In genomic region chr13:49494645-49495044, GRCh38 we compare ENCODE assay signal across 8 cellular contexts. TPM values are rescaled to one million over a fixed set of nuclear protein-coding genes. Genes with fewer than 3 reads are reported as not detected.
DNase-seq lines count a peak whose midpoint lies in the region; ATAC-seq, FAIRE-seq and TF ChIP-seq lines count a peak whose summit lies in the region.

No MANE protein-coding gene starts in this region.

- H3K27ac ChIP-seq in keratinocyte (ENCODE audit: control insufficient read depth, insufficient read depth, low read length) = peak overlapping the region; percentile 77

- peak overlapping the region; percentile 99 for H3K27ac Mint-ChIP-seq in activated T-cell treated with anti-CD3 and anti-CD28 coated beads, Interleukin-2, amount 50 U/mL, for 72 hours
- no peak overlapping the region for H3K27ac Mint-ChIP-seq in WTC11
- no peak overlapping the region for H3K27ac Mint-ChIP-seq in type B pancreatic cell

- DNase-seq in activated T-cell treated with anti-CD3 and anti-CD28 coated beads, Interleukin-2, amount 50 U/mL, for 72 hours = no peak
- no peak for DNase-seq in activated T-cell treated with anti-CD3 and anti-CD28 coated beads, Interleukin-2, amount 50 U/mL, for 48 hours
- DNase-seq in WTC11 (ENCODE audit: low spot score) = no peak
- DNase-seq in keratinocyte (ENCODE audit: low read depth, low spot score) = no peak
- DNase-seq in type B pancreatic cell (ENCODE audit: extremely low spot score, unreplicated experiment) = no peak
- DNase-seq in SK-N-DZ (ENCODE audit: low spot score) = no peak
- DNase-seq in epidermal melanocyte (ENCODE audit: insufficient read length, low spot score) = no peak
- no peak for DNase-seq in HCEC 1CT

- no peak for ATAC-seq in activated T-cell treated with anti-CD3 and anti-CD28 coated beads, Interleukin-2, amount 50 U/mL, for 72 hours (replicated peaks in 1 of 2)
- no peak for ATAC-seq in WTC11

- no peaks in the 10 kb centered on the region for H3K27me3 ChIP-seq in keratinocyte (ENCODE audit: control insufficient read depth, extremely low read depth, insufficient read depth, low read length)

- H3K4me1 ChIP-seq in keratinocyte (ENCODE audit: control insufficient read depth, extremely low read depth, insufficient read depth, low read length) = peaks cover 18% of the 10 kb centered on the region

- POLR2A ChIA-PET in WTC11 (lab: Charles Lee) = interaction anchor here (0.7 to 1.3 kb wide), 2 partner anchors 51 to 874 kb away, joined by 5 read pairs; partner anchors contain the start of genes CAB39L and SETDB2

- peak overlapping the region; percentile 49 for H2AFZ ChIP-seq in keratinocyte (ENCODE audit: control insufficient read depth, low read length)

- peak overlapping the region; percentile 79 for H3K9ac ChIP-seq in keratinocyte (ENCODE audit: control insufficient read depth, extremely low read depth, insufficient read depth, low read length)

- H4K20me1 ChIP-seq in keratinocyte (ENCODE audit: control insufficient read depth, extremely low read depth, insufficient read depth, low read length) = no peaks in the 10 kb centered on the region

- H3K9me3 Mint-ChIP-seq in activated T-cell treated with anti-CD3 and anti-CD28 coated beads, Interleukin-2, amount 50 U/mL, for 72 hours = peaks cover 0 to 5% of the 10 kb centered on the region in 2 donors
- H3K9me3 Mint-ChIP-seq in WTC11 (no peaks in the 10 kb centered on the region), type B pancreatic cell (no peaks in the 10 kb centered on the region)

- H3K27me3 Mint-ChIP-seq in activated T-cell treated with anti-CD3 and anti-CD28 coated beads, Interleukin-2, amount 50 U/mL, for 72 hours (ENCODE audit: low read depth) = no peaks in the 10 kb centered on the region
- no peaks in the 10 kb centered on the region for H3K27me3 Mint-ChIP-seq in WTC11 (ENCODE audit: low read depth)
- H3K27me3 Mint-ChIP-seq in type B pancreatic cell = no peaks in the 10 kb centered on the region

- H3K4me3 ChIP-seq in keratinocyte (ENCODE audit: control insufficient read depth in 2 of 3, extremely low read depth in 1 of 3, insufficient read depth in 2 of 3, low read depth in 1 of 3, low read length in 3 of 3) = peak overlapping the region; percentile 46 to 72 (median 70)

- peaks cover 49% of the 10 kb centered on the region for H3K4me1 Mint-ChIP-seq in activated T-cell treated with anti-CD3 and anti-CD28 coated beads, Interleukin-2, amount 50 U/mL, for 72 hours (ENCODE audit: low read depth)
- H3K4me1 Mint-ChIP-seq in WTC11 (peaks cover 3% of the 10 kb centered on the region; the same call in 1 of the 2 replicates), type B pancreatic cell (ENCODE audit: unreplicated experiment) (no peaks in the 10 kb centered on the region)

- peak overlapping the region; percentile 90 for H3K4me2 ChIP-seq in keratinocyte (ENCODE audit: control insufficient read depth, extremely low read depth, insufficient read depth, low read depth, low read length)

- H3K9me3 ChIP-seq in keratinocyte (ENCODE audit: control insufficient read depth, low read depth, low read length) = no peaks in the 10 kb centered on the region

- peaks cover 20 to 23% of the 10 kb centered on the region in 2 donors for H3K36me3 Mint-ChIP-seq in activated T-cell treated with anti-CD3 and anti-CD28 coated beads, Interleukin-2, amount 50 U/mL, for 72 hours (ENCODE audit: insufficient read depth in 2 of 2)
- H3K36me3 Mint-ChIP-seq in WTC11 = no peaks in the 10 kb centered on the region
- peaks cover 7% of the 10 kb centered on the region for H3K36me3 Mint-ChIP-seq in type B pancreatic cell

- H3K9me1 ChIP-seq in keratinocyte (ENCODE audit: control insufficient read depth, extremely low read depth, insufficient read depth, low read length) = no peaks in the 10 kb centered on the region

- H3K36me3 ChIP-seq in keratinocyte (ENCODE audit: control insufficient read depth in 2 of 2, extremely low read depth in 1 of 2, insufficient read depth in 2 of 2, low read length in 2 of 2) = peaks cover 0 to 2% of the 10 kb centered on the region in 2 experiments

- CTCF ChIA-PET in WTC11 (lab: Charles Lee) = no interaction called here

- H3K79me2 ChIP-seq in keratinocyte (ENCODE audit: control insufficient read depth, insufficient read depth, low read length) = no peaks in the 10 kb centered on the region

- TF ChIP-seq CTCF in WTC11 (IDR thresholded peaks at IDR 0.05) (no peak), keratinocyte (optimal IDR thresholded peaks at IDR 0.05 in 1 of 3, IDR thresholded peaks at IDR 0.05 in 1 of 3, conservative IDR thresholded peaks at IDR 0.05 in 1 of 3; ENCODE audit: extremely low read depth in 1 of 3, insufficient read depth in 2 of 3, low read length in 3 of 3) (no peak), type B pancreatic cell (conservative IDR thresholded peaks at IDR 0.05) (no peak)

- dilution Hi-C loops in keratinocyte (cut with MboI; ENCODE audit: extremely low pct_ligation_motif_present, low sequenced_read_pairs) = no loop called here

- no peak for FAIRE-seq in keratinocyte (lab: Jason Lieb, UNC)

- peak overlapping the region; percentile 94 to 96 for H3K4me3 Mint-ChIP-seq in activated T-cell treated with anti-CD3 and anti-CD28 coated beads, Interleukin-2, amount 50 U/mL, for 72 hours
- H3K4me3 Mint-ChIP-seq in WTC11 (peak overlapping the region; percentile 89), type B pancreatic cell (peak overlapping the region; percentile 92)

TF ChIP-seq in WTC11, 78 proteins besides CTCF, POLR2A, EP300 and RAD21 (continues in another document):
- TF ChIP-seq NR3C1 (CRISPR knock-in tag; conservative IDR thresholded peaks at IDR 0.05; ENCODE audit: low read depth) (no peak), ZSCAN18 (CRISPR knock-in tag; IDR thresholded peaks at IDR 0.05) (no peak), SOX15 (CRISPR knock-in tag; IDR thresholded peaks at IDR 0.05) (no peak)

RNA-seq across cellular contexts. Expression of gene PHF11, which starts 1.1 kb away (rescaled TPM):
- total RNA-seq in activated T-cell treated with anti-CD3 and anti-CD28 coated beads, Interleukin-2, amount 50 U/mL, for 72 hours = 100 to 1,000 TPM in 1 of 2 donors, 10 to 100 TPM in 1; 98.9 to 145 TPM
- total RNA-seq in WTC11 (2021) (9.3 to 11.9 TPM (median 10.8 TPM) in 3 replicates), type B pancreatic cell (ENCODE audit: low replicate concordance) (18.9 and 20.7 TPM in 2 replicates)
- 18.0 to 32.9 TPM (median 20.0 TPM) in 3 replicates for polyA plus RNA-seq in keratinocyte
- 39.1 TPM for polyA plus RNA-seq in keratinocyte (2011; ENCODE audit: low read depth)
- 14.8 and 32.7 TPM in 2 replicates for polyA plus RNA-seq in keratinocyte (2011; cell fraction: cytosol; rRNA removed)
- polyA plus RNA-seq in keratinocyte (2011; cell fraction: nucleus; rRNA removed) = 33.2 and 39.0 TPM in 2 replicates
- polyA plus RNA-seq in keratinocyte (2012; ENCODE audit: low replicate concordance) = 17.5 and 25.6 TPM in 2 replicates
- 7.8 to 18.1 TPM (median 12.6 TPM) in 3 replicates for polyA minus RNA-seq in keratinocyte
- polyA minus RNA-seq in keratinocyte (2011; cell fraction: cytosol; rRNA and poly(A)+ RNA removed) = 7.9 TPM
- 5.7 and 8.0 TPM in 2 replicates for polyA minus RNA-seq in keratinocyte (2011; cell fraction: nucleus; rRNA and poly(A)+ RNA removed)
- not detected in 2 replicates for polyA plus RNA-seq in SK-N-DZ (2014; cell fraction: cytosol; rRNA removed)
- polyA plus RNA-seq in SK-N-DZ (2014; cell fraction: nucleus; rRNA removed) = 0.45 TPM in 1 of 2 replicates, not detected in the other

RNA-seq across cellular contexts. Expression of gene SETDB2, which starts 50.6 kb away (rescaled TPM):
- total RNA-seq in activated T-cell treated with anti-CD3 and anti-CD28 coated beads, Interleukin-2, amount 50 U/mL, for 72 hours = 10 to 100 TPM; 20.5 to 21.3 TPM
- 5.4 to 5.9 TPM (median 5.9 TPM) in 3 replicates for total RNA-seq in WTC11 (2021)
- 2.5 to 5.6 TPM (median 3.4 TPM) in 3 replicates for polyA plus RNA-seq in keratinocyte
- polyA plus RNA-seq in keratinocyte (2011; ENCODE audit: low read depth) = 2.2 TPM
- polyA plus RNA-seq in keratinocyte (2011; cell fraction: cytosol; rRNA removed) = 2.3 and 4.7 TPM in 2 replicates
- polyA plus RNA-seq in keratinocyte (2011; cell fraction: nucleus; rRNA removed) = 4.7 and 6.7 TPM in 2 replicates
- 2.3 and 3.6 TPM in 2 replicates for polyA plus RNA-seq in keratinocyte (2012; ENCODE audit: low replicate concordance)
- polyA minus RNA-seq in keratinocyte = 0.66 to 4.9 TPM (median 1.3 TPM) in 3 replicates
- 0.96 TPM for polyA minus RNA-seq in keratinocyte (2011; cell fraction: cytosol; rRNA and poly(A)+ RNA removed)
- 2.2 and 5.4 TPM in 2 replicates for polyA minus RNA-seq in keratinocyte (2011; cell fraction: nucleus; rRNA and poly(A)+ RNA removed)
- total RNA-seq in type B pancreatic cell (ENCODE audit: low replicate concordance) = 8.2 and 11.8 TPM in 2 replicates
- polyA plus RNA-seq in SK-N-DZ (2014; cell fraction: cytosol; rRNA removed) = 3.7 and 4.2 TPM in 2 replicates
- polyA plus RNA-seq in SK-N-DZ (2014; cell fraction: nucleus; rRNA removed) = 7.4 and 7.6 TPM in 2 replicates

RNA-seq across cellular contexts. Expression of gene CAB39L, which starts 50.8 kb away (rescaled TPM):
- total RNA-seq in activated T-cell treated with anti-CD3 and anti-CD28 coated beads, Interleukin-2, amount 50 U/mL, for 72 hours = 1 to 10 TPM; 4.4 to 10.0 TPM
- 3.3 to 4.6 TPM (median 4.2 TPM) in 3 replicates for total RNA-seq in WTC11 (2021)
- 8.0 to 10.1 TPM (median 8.6 TPM) in 3 replicates for polyA plus RNA-seq in keratinocyte
- polyA plus RNA-seq in keratinocyte (2011; ENCODE audit: low read depth) = 7.1 TPM
- 8.6 and 14.4 TPM in 2 replicates for polyA plus RNA-seq in keratinocyte (2011; cell fraction: cytosol; rRNA removed)
- polyA plus RNA-seq in keratinocyte (2011; cell fraction: nucleus; rRNA removed) = 5.9 and 6.8 TPM in 2 replicates
- polyA plus RNA-seq in keratinocyte (2012; ENCODE audit: low replicate concordance) = 6.7 and 6.9 TPM in 2 replicates
- 6.0 to 10.8 TPM (median 8.1 TPM) in 3 replicates for polyA minus RNA-seq in keratinocyte
- polyA minus RNA-seq in keratinocyte (2011; cell fraction: cytosol; rRNA and poly(A)+ RNA removed) = 8.1 TPM
- 3.9 and 6.7 TPM in 2 replicates for polyA minus RNA-seq in keratinocyte (2011; cell fraction: nucleus; rRNA and poly(A)+ RNA removed)
- 11.4 and 18.1 TPM in 2 replicates for total RNA-seq in type B pancreatic cell (ENCODE audit: low replicate concordance)
- polyA plus RNA-seq in SK-N-DZ (2014; cell fraction: cytosol; rRNA removed) = 5.3 and 6.4 TPM in 2 replicates
- polyA plus RNA-seq in SK-N-DZ (2014; cell fraction: nucleus; rRNA removed) = 2.5 and 7.1 TPM in 2 replicates
